24 cellular contexts compared by ENCODE assay signal in genomic region chr14:76617440-76617839, GRCh38.
"Had no signal": no experiment of that assay in that cellular context is flagged by ENCODE, and none has a peak within 500 bp of the region (broad histone marks: within the 10 kb centered on the region; RNA-seq: fewer than 3 reads in every experiment).

No MANE protein-coding gene starts in this region.

- ATAC-seq: effector memory CD8-positive, alpha-beta T cell; esophagus mucosa; foreskin keratinocyte; gastrocnemius medialis; gastroesophageal sphincter; heart left ventricle; heart right ventricle had no signal

- H3K9me3 ChIP-seq: colonic mucosa, gastrocnemius medialis had no signal

- H3K27ac ChIP-seq: colonic mucosa, coronary artery, dorsolateral prefrontal cortex, epithelial cell of prostate, esophagus muscularis mucosa, esophagus squamous epithelium, foreskin keratinocyte, gastrocnemius medialis, gastroesophageal sphincter, heart left ventricle, heart right ventricle had no signal

- DNase-seq: colonic mucosa; cortex of kidney; dermis blood vessel endothelial cell; dorsolateral prefrontal cortex; effector CD4-positive, alpha-beta T cell; effector CD8-positive, alpha-beta T cell; effector memory CD4-positive, alpha-beta T cell; effector memory CD8-positive, alpha-beta T cell; endodermal cell; erythroblast; esophagus squamous epithelium; foreskin fibroblast; foreskin keratinocyte; foreskin melanocyte; gastrocnemius medialis; glutamatergic neuron; head of caudate nucleus; heart left ventricle; heart right ventricle had no signal

- H3K4me3 ChIP-seq: colonic mucosa, coronary artery, dorsolateral prefrontal cortex, esophagus muscularis mucosa, esophagus squamous epithelium, gastrocnemius medialis, gastroesophageal sphincter, heart left ventricle, heart right ventricle had no signal

- H3K4me1 ChIP-seq: colonic mucosa, esophagus muscularis mucosa, esophagus squamous epithelium, gastrocnemius medialis, gastroesophageal sphincter, heart left ventricle, heart right ventricle had no signal

- H3K36me3 ChIP-seq: colonic mucosa, esophagus muscularis mucosa, esophagus squamous epithelium, gastrocnemius medialis, gastroesophageal sphincter, heart left ventricle, heart right ventricle had no signal
